ENCODE assay signal across 8 cellular contexts in genomic region chr20:10671850-10672578, GRCh38. TPM values are rescaled to one million over a fixed set of nuclear protein-coding genes. Genes with fewer than 3 reads are reported as not detected.
DNase-seq lines count a peak whose midpoint lies in the region; ATAC-seq and TF ChIP-seq lines count a peak whose summit lies in the region.

No MANE protein-coding gene starts in this region.

- 1 to 6% methylated on average over 7 to 24 of the region's 42 CpGs for WGBS in thyroid gland, 2 donors

- H3K9me3 ChIP-seq in lower lobe of right lung = no peaks in the 10 kb centered on the region
- no peaks in the 10 kb centered on the region for H3K9me3 ChIP-seq in thyroid gland

- H3K4me3 ChIP-seq in lower lobe of right lung (peak overlapping the region; percentile 81), thyroid gland (replicated peaks in 1 of 3) (peak overlapping the region; percentile 45 to 77 (median 58))

- peak overlapping the region; percentile 98 for H3K27ac ChIP-seq in lower lobe of right lung
- H3K27ac ChIP-seq in thyroid gland = peak overlapping the region; percentile 95 to 99 (median 98)

- no peaks in the 10 kb centered on the region for H3K27me3 ChIP-seq in lower lobe of right lung (ENCODE audit: low read depth)
- no peaks in the 10 kb centered on the region for H3K27me3 ChIP-seq in thyroid gland

- TF ChIP-seq CTCF in GM10266 (IDR thresholded peaks at IDR 0.05; ENCODE audit: control insufficient read depth, insufficient read depth, low read depth, missing control alignments) = no peak
- TF ChIP-seq CTCF in lower lobe of right lung (IDR thresholded peaks at IDR 0.05) = no peak
- TF ChIP-seq CTCF in thyroid gland (IDR thresholded peaks at IDR 0.05) = no peak

- peak; percentile 33 to 35 for ATAC-seq in lower lobe of right lung
- no peak for ATAC-seq in HG03039 (IDR thresholded peaks at IDR 0.05; ENCODE audit: unreplicated experiment)
- ATAC-seq in HG03571 (IDR thresholded peaks at IDR 0.05; ENCODE audit: unreplicated experiment) = no peak

- DNase-seq in A172 (ENCODE audit: low spot score) (peak; percentile 38), GM10266 (ENCODE audit: extremely low spot score) (peak; percentile 60), RKO (ENCODE audit: low spot score) (peak; percentile 71), dermis blood vessel endothelial cell (peak; percentile 69), lower lobe of right lung (peak; percentile 76), thyroid gland (peak; percentile 61 to 70)

- intact Hi-C loops in lower lobe of right lung (cut with DNase I) = no loop called here
- intact Hi-C loops in thyroid gland (cut with DNase I) = loop anchor here (5.0 to 10.0 kb wide), 3 partner anchors 115 to 603 kb away; partner anchors contain the start of genes MKKS and SLX4IP

- peaks cover 21% of the 10 kb centered on the region for H3K36me3 ChIP-seq in lower lobe of right lung
- no peaks in the 10 kb centered on the region for H3K36me3 ChIP-seq in thyroid gland

- H3K4me1 ChIP-seq in lower lobe of right lung (peaks cover 39% of the 10 kb centered on the region), thyroid gland (peaks cover 45 to 49% of the 10 kb centered on the region in 2 donors)

- peak in 1 of 2 donors; percentile 27 for TF ChIP-seq POLR2A in thyroid gland (IDR thresholded peaks at IDR 0.05)

RNA-seq across cellular contexts. Expression of gene JAG1, which starts 1.8 kb away (rescaled TPM):
- total RNA-seq in A172 (2014; rRNA removed; shearing (Covaris generic)) = 6.2 and 9.4 TPM in 2 replicates
- 124 and 203 TPM in 2 replicates for total RNA-seq in dermis blood vessel endothelial cell
- 60.1 TPM for total RNA-seq in lower lobe of right lung
- total RNA-seq in thyroid gland = 10 to 100 TPM; 41.2 to 67.9 (median 46.2) TPM

Comparison
In these comparisons a context has a peak if more than half of its experiments do, and no peak if none do; other contexts are left out.
1. ATAC-seq: peak in lower lobe of right lung (2 of 2); none in HG03039 (single experiment) and HG03571 (single experiment).
2. Peak in every context shown above with its lines, with median percentiles within 50 percentile points of each other: DNase-seq.